9 cellular contexts compared by ENCODE assay signal in genomic region chr10:29239569-29240472, GRCh38. TPM values are rescaled to one million over a fixed set of nuclear protein-coding genes. Genes with fewer than 3 reads are reported as not detected.
DNase-seq lines count a peak whose midpoint lies in the region; ATAC-seq, FAIRE-seq and TF ChIP-seq lines count a peak whose summit lies in the region.
"Had no signal": no experiment of that assay in that cellular context is flagged by ENCODE, and none has a peak within 500 bp of the region (broad histone marks: within the 10 kb centered on the region; RNA-seq: fewer than 3 reads in every experiment).

No MANE protein-coding gene starts in this region.

- H3K79me2 ChIP-seq in OCI-LY1 (ENCODE audit: insufficient read depth, low read length): no peaks in the 10 kb centered on the region

- no peaks in the 10 kb centered on the region for H3K9me2 ChIP-seq in OCI-LY1 (ENCODE audit: low read depth, low read length)

- no peaks in the 10 kb centered on the region for H3K9me3 ChIP-seq in OCI-LY1 (ENCODE audit: low read length)

- H3K9ac ChIP-seq in OCI-LY1 (ENCODE audit: low read length): no peak overlapping the region

- H3K4me1 Mint-ChIP-seq in immature natural killer cell: no peaks in the 10 kb centered on the region

- H2AFZ ChIP-seq in OCI-LY1 (ENCODE audit: low read length): no peak overlapping the region

- no peaks in the 10 kb centered on the region for H3K36me3 Mint-ChIP-seq in immature natural killer cell

- peaks cover 0 to 9% (median 7%) of the 10 kb centered on the region in 3 donors for H3K27me3 Mint-ChIP-seq in immature natural killer cell (ENCODE audit: low read depth in 3 of 3)

- no peak overlapping the region for H3K27ac Mint-ChIP-seq in immature natural killer cell

- no peak for ATAC-seq in HG03442 (IDR thresholded peaks at IDR 0.05; ENCODE audit: unreplicated experiment)

- H3K4me2 ChIP-seq in OCI-LY1 (ENCODE audit: low read length): no peak overlapping the region

- no peaks in the 10 kb centered on the region for H3K36me3 ChIP-seq in OCI-LY1 (ENCODE audit: insufficient read depth, low read length)

- no peaks in the 10 kb centered on the region for H3F3A ChIP-seq in OCI-LY1 (ENCODE audit: insufficient read depth, low read length)

- no peaks in the 10 kb centered on the region for H3K9me3 Mint-ChIP-seq in immature natural killer cell

- TF ChIP-seq POLR2A in GM12891 (IDR thresholded peaks at IDR 0.05; ENCODE audit: low read depth, low read length): no peak

- H3K4me3 ChIP-seq in OCI-LY1 (ENCODE audit: low read depth, low read length, poor library complexity, severe bottlenecking) (no peak overlapping the region), fibroblast of pulmonary artery (replicated peaks; ENCODE audit: low read depth, low read length) (no peak overlapping the region)

- no peaks in the 10 kb centered on the region for H4K20me1 ChIP-seq in OCI-LY1 (ENCODE audit: insufficient read depth, low read length)

- peak; percentile 26 for DNase-seq in fibroblast of pulmonary artery (ENCODE audit: low read depth)
- DNase-seq in activated T-cell treated with anti-CD3 and anti-CD28 coated beads for 4 hours: no peak
- DNase-seq in immature natural killer cell: no peak
- DNase-seq in GM12891 (ENCODE audit: insufficient read length, low spot score): no peak

- peak; percentile 87 for TF ChIP-seq CTCF in 22Rv1 (IDR thresholded peaks at IDR 0.05)
- TF ChIP-seq CTCF in GM12873 (IDR thresholded peaks at IDR 0.05; ENCODE audit: insufficient read depth, low read depth, low read length, missing control alignments): peak; percentile 80
- TF ChIP-seq CTCF in OCI-LY1 (IDR thresholded peaks at IDR 0.05; ENCODE audit: low read length): peak; percentile 57
- peak; percentile 66 for TF ChIP-seq CTCF in fibroblast of pulmonary artery (IDR thresholded peaks at IDR 0.05; ENCODE audit: low read length, missing control alignments)

- H3K4me3 Mint-ChIP-seq in immature natural killer cell: no peak overlapping the region

- H3K4me1 ChIP-seq in OCI-LY1 (ENCODE audit: insufficient read depth, low read length, severe bottlenecking): no peaks in the 10 kb centered on the region

- H3K27ac ChIP-seq in 22Rv1: no peak overlapping the region
- no peak overlapping the region for H3K27ac ChIP-seq in OCI-LY1 (ENCODE audit: low read depth, low read length, poor library complexity, severe bottlenecking)

- H3K27me3 ChIP-seq in OCI-LY1 (ENCODE audit: insufficient read depth, low read length): no peaks in the 10 kb centered on the region

- no peak for FAIRE-seq in GM12891 (lab: Jason Lieb, UNC)

TF ChIP-seq in GM12891, 5 proteins besides CTCF, POLR2A, EP300 and RAD21:
- TF ChIP-seq TAF1 (IDR thresholded peaks at IDR 0.05; ENCODE audit: low read depth, low read length) (no peak), POU2F2 (IDR thresholded peaks at IDR 0.05; ENCODE audit: low read depth, low read length) (no peak), SPI1 (IDR thresholded peaks at IDR 0.05; ENCODE audit: low read depth, low read length) (no peak), POLR2AphosphoS5 (IDR thresholded peaks at IDR 0.05; ENCODE audit: low read depth, low read length) (no peak), PAX5 (IDR thresholded peaks at IDR 0.05; ENCODE audit: insufficient read depth, low read length, severe bottlenecking) (no peak)

RNA-seq across cellular contexts. Expression of gene LYZL1, which starts 49.0 kb away (rescaled TPM):
- not detected for polyA plus RNA-seq in immature natural killer cell
- polyA plus RNA-seq in GM12891 (2012; ENCODE audit: low read depth, missing spikeins): not detected
- polyA plus RNA-seq: adipose tissue had no signal
